In genomic region chr9:113187935-113188595, GRCh38 we compare ENCODE assay signal across 9 cellular contexts. TPM values are rescaled to one million over a fixed set of nuclear protein-coding genes. Genes with fewer than 3 reads are reported as not detected.
DNase-seq lines count a peak whose midpoint lies in the region; ATAC-seq and TF ChIP-seq lines count a peak whose summit lies in the region.
"Had no signal": no experiment of that assay in that cellular context is flagged by ENCODE, and none has a peak within 500 bp of the region (broad histone marks: within the 10 kb centered on the region; RNA-seq: fewer than 3 reads in every experiment).

No MANE protein-coding gene starts in this region.

- no peak for ATAC-seq in HG02938 (IDR thresholded peaks at IDR 0.05; ENCODE audit: unreplicated experiment)
- no peak for ATAC-seq in CD4-positive, alpha-beta T cell (ENCODE audit: poor library complexity)

- CTCF ChIA-PET in CD4-positive, alpha-beta T cell (lab: Charles Lee), result no interaction called here
- CTCF ChIA-PET in activated naive CD4-positive, alpha-beta T cell treated with anti-CD3 and anti-CD28 coated beads for 36 hours (lab: Charles Lee), result no interaction called here

- intact Hi-C loops in CD4-positive, alpha-beta T cell (cut with DNase I, micrococcal nuclease), result no loop called here
- intact Hi-C loops in activated naive CD4-positive, alpha-beta T cell treated with anti-CD3 and anti-CD28 coated beads for 36 hours (cut with micrococcal nuclease), result no loop called here

- no peaks in the 10 kb centered on the region for H3K9me3 Mint-ChIP-seq in CD4-positive, alpha-beta T cell
- no peaks in the 10 kb centered on the region for H3K9me3 Mint-ChIP-seq in activated naive CD4-positive, alpha-beta T cell treated with anti-CD3 and anti-CD28 coated beads for 36 hours
- H3K9me3 Mint-ChIP-seq: neural crest cell had no signal

- H3K27ac Mint-ChIP-seq in CD4-positive, alpha-beta T cell, result no peak overlapping the region
- H3K27ac Mint-ChIP-seq in activated naive CD4-positive, alpha-beta T cell treated with anti-CD3 and anti-CD28 coated beads for 36 hours, result no peak overlapping the region

- POLR2A ChIA-PET in CD4-positive, alpha-beta T cell (lab: Charles Lee), result no interaction called here

- H3K27me3 Mint-ChIP-seq in CD4-positive, alpha-beta T cell, result no peaks in the 10 kb centered on the region
- no peaks in the 10 kb centered on the region for H3K27me3 Mint-ChIP-seq in activated naive CD4-positive, alpha-beta T cell treated with anti-CD3 and anti-CD28 coated beads for 36 hours (ENCODE audit: low read depth)

- H3K9me3 ChIP-seq in CD4-positive, alpha-beta T cell (ENCODE audit: control insufficient read depth, low read length), result no peaks in the 10 kb centered on the region

- TF ChIP-seq CTCF in CD4-positive, alpha-beta T cell (IDR thresholded peaks at IDR 0.05), result no peak

- peaks cover 90% of the 10 kb centered on the region for H3K36me3 Mint-ChIP-seq in CD4-positive, alpha-beta T cell (ENCODE audit: low read depth)
- peaks cover 30% of the 10 kb centered on the region for H3K36me3 Mint-ChIP-seq in activated naive CD4-positive, alpha-beta T cell treated with anti-CD3 and anti-CD28 coated beads for 36 hours (ENCODE audit: low read depth)

- no peaks in the 10 kb centered on the region for H3K4me1 Mint-ChIP-seq in CD4-positive, alpha-beta T cell (ENCODE audit: low read depth)
- no peaks in the 10 kb centered on the region for H3K4me1 Mint-ChIP-seq in activated naive CD4-positive, alpha-beta T cell treated with anti-CD3 and anti-CD28 coated beads for 36 hours (ENCODE audit: low read depth)
- H3K4me1 Mint-ChIP-seq: neural crest cell had no signal

- H3K27me3 ChIP-seq in CD4-positive, alpha-beta T cell (ENCODE audit: control insufficient read depth, insufficient read depth, low read length), result no peaks in the 10 kb centered on the region

- no peak overlapping the region for H3K4me3 Mint-ChIP-seq in CD4-positive, alpha-beta T cell
- H3K4me3 Mint-ChIP-seq in activated naive CD4-positive, alpha-beta T cell treated with anti-CD3 and anti-CD28 coated beads for 36 hours, result no peak overlapping the region
- H3K4me3 Mint-ChIP-seq: neural crest cell had no signal

- no peak overlapping the region for H3K27ac ChIP-seq in CD4-positive, alpha-beta T cell (ENCODE audit: low read depth, low read length)

- DNase-seq in GM03348 (ENCODE audit: low spot score) (peak; percentile 94), SKM-1 (lab: John Stamatoyannopoulos, UW; ENCODE audit: unreplicated experiment) (peak; percentile 33), glomerular endothelial cell (ENCODE audit: extremely low read depth, low read depth, low spot score) (peak; percentile 33), putamen (ENCODE audit: low spot score) (peak; percentile 26), OCI-M2 (lab: John Stamatoyannopoulos, UW; ENCODE audit: unreplicated experiment) (no peak)
- no peak for DNase-seq in CD4-positive, alpha-beta T cell
- no peak for DNase-seq in activated naive CD4-positive, alpha-beta T cell treated with anti-CD3 and anti-CD28 coated beads for 36 hours

RNA-seq across cellular contexts. Expression of gene FKBP15, which starts 33.0 kb away (rescaled TPM):
- total RNA-seq in glomerular endothelial cell, result 19.5 and 25.1 TPM in 2 replicates
- total RNA-seq in CD4-positive, alpha-beta T cell, result 10 to 100 TPM; 11.9 to 14.2 TPM
- 10 to 100 TPM; 14.7 to 15.8 TPM for total RNA-seq in activated naive CD4-positive, alpha-beta T cell treated with anti-CD3 and anti-CD28 coated beads for 36 hours

RNA-seq across cellular contexts. Expression of gene SLC31A1, which starts 33.3 kb away (rescaled TPM):
- total RNA-seq in glomerular endothelial cell, result 14.8 and 15.7 TPM in 2 replicates
- total RNA-seq in CD4-positive, alpha-beta T cell, result 10 to 100 TPM; 12.1 to 12.3 TPM
- 1 to 10 TPM; 8.1 to 8.2 TPM for total RNA-seq in activated naive CD4-positive, alpha-beta T cell treated with anti-CD3 and anti-CD28 coated beads for 36 hours

RNA-seq across cellular contexts. Expression of gene SLC31A2, which starts 37.3 kb away (rescaled TPM):
- total RNA-seq in glomerular endothelial cell, result 6.5 and 8.0 TPM in 2 replicates
- total RNA-seq in CD4-positive, alpha-beta T cell, result 1 to 10 TPM; 4.8 to 5.4 TPM
- 1 to 10 TPM; 1.2 to 1.7 TPM for total RNA-seq in activated naive CD4-positive, alpha-beta T cell treated with anti-CD3 and anti-CD28 coated beads for 36 hours

Comparison
In these comparisons a context has a peak if more than half of its experiments do, and no peak if none do; other contexts are left out.
1. DNase-seq: peak in GM03348 (single experiment), SKM-1 (single experiment), glomerular endothelial cell (single experiment) and putamen (single experiment); none in OCI-M2 (single experiment), CD4-positive, alpha-beta T cell (0 of 10) and activated naive CD4-positive, alpha-beta T cell treated with anti-CD3 and anti-CD28 coated beads for 36 hours (single experiment).